ENCODE assay signal across 1 cellular context in genomic region chr2:201768918-201769317, GRCh38.
TF ChIP-seq lines count a peak whose summit lies in the region.

No MANE protein-coding gene starts in this region.

TF ChIP-seq in HepG2, 621 proteins besides CTCF, POLR2A, EP300 and RAD21 (continued from another document):
- TF ChIP-seq ZXDC (CRISPR knock-in tag; IDR thresholded peaks at IDR 0.05) (no peak), AKAP8 (CRISPR knock-in tag; IDR thresholded peaks at IDR 0.05) (no peak), ZNF776 (CRISPR knock-in tag; IDR thresholded peaks at IDR 0.05) (no peak), ZNF546 (CRISPR knock-in tag; conservative IDR thresholded peaks at IDR 0.05) (no peak), MBNL3 (CRISPR knock-in tag; conservative IDR thresholded peaks at IDR 0.05) (no peak), GATAD1 (CRISPR knock-in tag; IDR thresholded peaks at IDR 0.05) (no peak)
TF ChIP-seq in HepG2: peak in this region for 0.
